In genomic region chr20:36299459-36299858, GRCh38 we compare ENCODE assay signal across 22 cellular contexts. TPM values are rescaled to one million over a fixed set of nuclear protein-coding genes. Genes with fewer than 3 reads are reported as not detected.
A peak's percentile ranks its signal among the peaks of the same experiment; 100 is the strongest.
DNase-seq lines count a peak whose midpoint lies in the region; ATAC-seq, FAIRE-seq and TF ChIP-seq lines count a peak whose summit lies in the region.
"Had no signal": no experiment of that assay in that cellular context is flagged by ENCODE, and none has a peak within 500 bp of the region (broad histone marks: within the 10 kb centered on the region; RNA-seq: fewer than 3 reads in every experiment).

No MANE protein-coding gene starts in this region.

- H3K9me1 ChIP-seq in K562 (ENCODE audit: control insufficient read depth, insufficient read depth, low read length), result no peaks in the 10 kb centered on the region

- no TSS peak for BruUV-seq in K562 (replicated peaks; lab: Mats Ljungman, UMichigan)

- no peaks in the 10 kb centered on the region for H3K4me1 Mint-ChIP-seq in activated CD4-positive, alpha-beta memory T cell treated with anti-CD3 and anti-CD28 coated beads, Interleukin-2, amount 10 ng/mL, durations not matched to agents 7 days and 5 days
- H3K4me1 Mint-ChIP-seq in activated CD4-positive, alpha-beta memory T cell treated with anti-CD3 and anti-CD28 coated beads for 36 hours (ENCODE audit: low read depth), result no peaks in the 10 kb centered on the region
- H3K4me1 Mint-ChIP-seq in osteocyte (ENCODE audit: unreplicated experiment), result no peaks in the 10 kb centered on the region
- H3K4me1 Mint-ChIP-seq in nephron progenitor cell, result no peaks in the 10 kb centered on the region
- H3K4me1 Mint-ChIP-seq: CD4-positive, CD25-positive, alpha-beta regulatory T cell had no signal

- in situ Hi-C loops in K562 (cut with MboI), result no loop called here

- H2AFZ ChIP-seq in K562 (ENCODE audit: low read depth, low read length), result no peak overlapping the region

- DNase-seq in activated CD4-positive, alpha-beta memory T cell treated with anti-CD3 and anti-CD28 coated beads, Interleukin-2, amount 10 ng/mL, durations not matched to agents 7 days and 5 days, result peak; percentile 6
- no peak for DNase-seq in activated CD4-positive, alpha-beta memory T cell treated with anti-CD3 and anti-CD28 coated beads for 36 hours
- DNase-seq in K562 (ENCODE audit: extremely low read depth in 1 of 4, low spot score in 3 of 4), result no peak
- peak; percentile 48 for DNase-seq in osteocyte (ENCODE audit: extremely low spot score, unreplicated experiment)
- DNase-seq in nephron progenitor cell, result no peak
- DNase-seq: Caco-2; CD4-positive, CD25-positive, alpha-beta regulatory T cell; DMS79; EL; GDM1; GOT3; H7; HCEC 1CT had no signal

- no peak for ATAC-seq in K562
- ATAC-seq in HG02571 (IDR thresholded peaks at IDR 0.05; ENCODE audit: unreplicated experiment), result no peak
- ATAC-seq: CD8-positive, alpha-beta T cell had no signal

- H3K27me3 ChIP-seq in K562 (ENCODE audit: control insufficient read depth in 2 of 2, insufficient read depth in 2 of 2, low read length in 2 of 2), result peaks cover 8 to 46% of the 10 kb centered on the region in 2 experiments; a peak in 3 of 5 replicates

- no peak overlapping the region for H3K27ac ChIP-seq in K562 (ENCODE audit: extremely low read depth, low read depth, low read length)
- H3K27ac ChIP-seq: 22Rv1, BLaER1, C4-2B had no signal

- no peaks in the 10 kb centered on the region; the same call in 1 of the 2 replicates for H4K20me1 ChIP-seq in K562 (replicated peaks; ENCODE audit: control insufficient read depth, insufficient read depth, low read length)
- H4K20me1 ChIP-seq: BLaER1 had no signal

- intact Hi-C loops in activated CD4-positive, alpha-beta memory T cell treated with anti-CD3 and anti-CD28 coated beads for 36 hours (cut with micrococcal nuclease), result no loop called here
- intact Hi-C loops in K562 (cut with micrococcal nuclease), result no loop called here

- H3K36me3 ChIP-seq in K562 (ENCODE audit: control insufficient read depth, insufficient read depth, low read length), result no peaks in the 10 kb centered on the region
- H3K36me3 ChIP-seq: BLaER1 had no signal

- no peaks in the 10 kb centered on the region for H3K4me1 ChIP-seq in K562 (replicated peaks in 1 of 2; ENCODE audit: control insufficient read depth in 2 of 2, insufficient read depth in 2 of 2, low read length in 2 of 2)
- H3K4me1 ChIP-seq: BLaER1, Caco-2 had no signal

- 3% methylated on average over 4 of the region's 4 CpGs for WGBS in K562 (ENCODE audit: insufficient coverage, low coverage, missing lambda C conversion rate)

- H3K4me3 ChIP-seq in K562, result no peak overlapping the region
- H3K4me3 ChIP-seq: BLaER1 had no signal

- no peak overlapping the region for H3K4me2 ChIP-seq in K562 (ENCODE audit: insufficient read depth, low read length)
- H3K4me2 ChIP-seq: BLaER1 had no signal

- TF ChIP-seq POLR2A in K562 (conservative IDR thresholded peaks at IDR 0.05), result no peak

- H3K9ac ChIP-seq in K562 (ENCODE audit: insufficient read depth in 1 of 2, low read depth in 2 of 2, low read length in 2 of 2), result no peak overlapping the region
- H3K9ac ChIP-seq: BLaER1 had no signal

- H3K27me3 Mint-ChIP-seq in activated CD4-positive, alpha-beta memory T cell treated with anti-CD3 and anti-CD28 coated beads, Interleukin-2, amount 10 ng/mL, durations not matched to agents 7 days and 5 days, result peaks cover 37% of the 10 kb centered on the region
- H3K27me3 Mint-ChIP-seq in activated CD4-positive, alpha-beta memory T cell treated with anti-CD3 and anti-CD28 coated beads for 36 hours, result peaks cover 43% of the 10 kb centered on the region
- H3K27me3 Mint-ChIP-seq in osteocyte (ENCODE audit: unreplicated experiment), result peaks cover 83% of the 10 kb centered on the region
- peaks cover 95% of the 10 kb centered on the region for H3K27me3 Mint-ChIP-seq in nephron progenitor cell (ENCODE audit: low read depth, poor library complexity)

- POLR2A ChIA-PET in activated CD4-positive, alpha-beta memory T cell treated with anti-CD3 and anti-CD28 coated beads, Interleukin-2, amount 10 ng/mL, durations not matched to agents 7 days and 5 days (lab: Charles Lee), result no interaction called here
- POLR2A ChIA-PET in activated CD4-positive, alpha-beta memory T cell treated with anti-CD3 and anti-CD28 coated beads for 36 hours (lab: Charles Lee), result no interaction called here
- POLR2A ChIA-PET in K562 (lab: Yijun Ruan, JAX), result interaction anchor here (0.6 kb wide), 1 partner anchor 331 kb away, joined by 4 read pairs; the partner anchor contains the start of gene CNBD2

- H3K4me3 Mint-ChIP-seq in activated CD4-positive, alpha-beta memory T cell treated with anti-CD3 and anti-CD28 coated beads, Interleukin-2, amount 10 ng/mL, durations not matched to agents 7 days and 5 days, result no peak overlapping the region
- no peak overlapping the region for H3K4me3 Mint-ChIP-seq in activated CD4-positive, alpha-beta memory T cell treated with anti-CD3 and anti-CD28 coated beads for 36 hours
- no peak overlapping the region for H3K4me3 Mint-ChIP-seq in osteocyte (ENCODE audit: unreplicated experiment)
- H3K4me3 Mint-ChIP-seq in nephron progenitor cell, result no peak overlapping the region
- H3K4me3 Mint-ChIP-seq: B cell; CD4-positive, CD25-positive, alpha-beta regulatory T cell; CD8-positive, alpha-beta T cell had no signal

- H3K79me2 ChIP-seq in K562 (ENCODE audit: control insufficient read depth, insufficient read depth, low read length), result no peaks in the 10 kb centered on the region

- TF ChIP-seq RAD21 in K562 (CRISPR knock-in tag; conservative IDR thresholded peaks at IDR 0.05 in 1 of 2, IDR thresholded peaks at IDR 0.05 in 1 of 2), result no peak

- no peak for TF ChIP-seq EP300 in K562 (IDR thresholded peaks at IDR 0.05; ENCODE audit: low read length)

- no peaks in the 10 kb centered on the region for H3K9me3 Mint-ChIP-seq in activated CD4-positive, alpha-beta memory T cell treated with anti-CD3 and anti-CD28 coated beads, Interleukin-2, amount 10 ng/mL, durations not matched to agents 7 days and 5 days
- no peaks in the 10 kb centered on the region for H3K9me3 Mint-ChIP-seq in activated CD4-positive, alpha-beta memory T cell treated with anti-CD3 and anti-CD28 coated beads for 36 hours
- H3K9me3 Mint-ChIP-seq in osteocyte (ENCODE audit: unreplicated experiment), result no peaks in the 10 kb centered on the region
- no peaks in the 10 kb centered on the region for H3K9me3 Mint-ChIP-seq in nephron progenitor cell
- H3K9me3 Mint-ChIP-seq: CD4-positive, CD25-positive, alpha-beta regulatory T cell; CD8-positive, alpha-beta T cell had no signal

- no peak overlapping the region for H3K27ac Mint-ChIP-seq in activated CD4-positive, alpha-beta memory T cell treated with anti-CD3 and anti-CD28 coated beads, Interleukin-2, amount 10 ng/mL, durations not matched to agents 7 days and 5 days
- no peak overlapping the region for H3K27ac Mint-ChIP-seq in activated CD4-positive, alpha-beta memory T cell treated with anti-CD3 and anti-CD28 coated beads for 36 hours
- H3K27ac Mint-ChIP-seq in osteocyte (ENCODE audit: unreplicated experiment), result no peak overlapping the region
- no peak overlapping the region for H3K27ac Mint-ChIP-seq in nephron progenitor cell
- H3K27ac Mint-ChIP-seq: B cell; CD4-positive, CD25-positive, alpha-beta regulatory T cell; CD8-positive, alpha-beta T cell had no signal

- TF ChIP-seq CTCF in K562 (IDR thresholded peaks at IDR 0.05 in 2 of 3, conservative IDR thresholded peaks at IDR 0.05 in 1 of 3; ENCODE audit: insufficient read depth in 2 of 3, low read depth in 1 of 3, low read length in 3 of 3), result no peak
- TF ChIP-seq CTCF in osteocyte (IDR thresholded peaks at IDR 0.05), result no peak
- TF ChIP-seq CTCF in nephron progenitor cell (IDR thresholded peaks at IDR 0.05), result no peak

- CTCF ChIA-PET in activated CD4-positive, alpha-beta memory T cell treated with anti-CD3 and anti-CD28 coated beads, Interleukin-2, amount 10 ng/mL, durations not matched to agents 7 days and 5 days (lab: Charles Lee), result no interaction called here
- CTCF ChIA-PET in activated CD4-positive, alpha-beta memory T cell treated with anti-CD3 and anti-CD28 coated beads for 36 hours (lab: Charles Lee), result no interaction called here
- CTCF ChIA-PET in K562 (lab: Yijun Ruan, JAX; ENCODE audit: low intra/inter-chr PET ratio), result no interaction called here

- H3K9me3 ChIP-seq in K562 (replicated peaks; ENCODE audit: control insufficient read depth, insufficient read depth, low read depth, low read length), result no peaks in the 10 kb centered on the region
- H3K9me3 ChIP-seq: BLaER1, Caco-2 had no signal

- H3K36me3 Mint-ChIP-seq in activated CD4-positive, alpha-beta memory T cell treated with anti-CD3 and anti-CD28 coated beads, Interleukin-2, amount 10 ng/mL, durations not matched to agents 7 days and 5 days (ENCODE audit: low read depth), result no peaks in the 10 kb centered on the region
- H3K36me3 Mint-ChIP-seq in activated CD4-positive, alpha-beta memory T cell treated with anti-CD3 and anti-CD28 coated beads for 36 hours, result no peaks in the 10 kb centered on the region
- no peaks in the 10 kb centered on the region for H3K36me3 Mint-ChIP-seq in osteocyte (ENCODE audit: unreplicated experiment)
- H3K36me3 Mint-ChIP-seq in nephron progenitor cell (ENCODE audit: low read depth), result no peaks in the 10 kb centered on the region
- H3K36me3 Mint-ChIP-seq: CD4-positive, CD25-positive, alpha-beta regulatory T cell; CD8-positive, alpha-beta T cell had no signal

- no peak for FAIRE-seq in K562 (lab: Jason Lieb, UNC)
- FAIRE-seq: A204.1, GM12891, GM18507 had no signal

RNA-seq across cellular contexts. Expression of gene DLGAP4, which starts 6.7 kb away (rescaled TPM):
- 10 to 100 TPM; 40.2 to 44.2 TPM for total RNA-seq in activated CD4-positive, alpha-beta memory T cell treated with anti-CD3 and anti-CD28 coated beads, Interleukin-2, amount 10 ng/mL, durations not matched to agents 7 days and 5 days
- 10 to 100 TPM; 18.5 to 18.8 TPM for total RNA-seq in activated CD4-positive, alpha-beta memory T cell treated with anti-CD3 and anti-CD28 coated beads for 36 hours
- total RNA-seq in K562 (2011; cell fraction: chromatin; rRNA removed; ENCODE audit: low replicate concordance), result 20.3 and 54.2 TPM in 2 replicates
- total RNA-seq in K562 (2011; cell fraction: nucleolus; rRNA removed), result 27.4 and 30.0 TPM in 2 replicates
- 33.4 and 54.4 TPM in 2 replicates for total RNA-seq in K562 (2011; cell fraction: nucleoplasm; rRNA removed)
- 4.5 and 9.9 TPM in 2 replicates for total RNA-seq in K562 (2014; rRNA removed)
- 2.3 and 3.2 TPM in 2 replicates for total RNA-seq in K562 (2014; rRNA removed; fragmentation: Illumina TruSeq; extraction: Trizol)
- 4.5 and 6.8 TPM in 2 replicates for total RNA-seq in K562 (2015; rRNA removed; fragmentation: Illumina TruSeq; extraction: Trizol)
- total RNA-seq in K562 (2021), result 26.1 and 34.1 TPM in 2 replicates
- polyA plus RNA-seq in K562 (2011; rRNA removed), result 3.1 and 6.5 TPM in 2 replicates
- polyA plus RNA-seq in K562 (2011; cell fraction: cytosol; rRNA removed), result 9.9 and 17.6 TPM in 2 replicates
- 20.7 and 29.9 TPM in 2 replicates for polyA plus RNA-seq in K562 (2011; cell fraction: nucleus; rRNA removed)
- 16.7 and 28.3 TPM in 2 replicates for polyA plus RNA-seq in K562 (2012)
- polyA plus RNA-seq in K562 (2014; fragmentation: Illumina TruSeq; extraction: Trizol), result 22.3 and 30.8 TPM in 2 replicates
- under 1 TPM; 0.31 to 0.74 TPM for polyA plus RNA-seq in K562 (2014; fragmentation: Nextera tagmentation; extraction: Ambion mirVana)
- 9.5 and 11.9 TPM in 2 replicates for polyA plus RNA-seq in K562 (2014; rRNA removed)
- polyA minus RNA-seq in K562 (2011; rRNA and poly(A)+ RNA removed), result 4.4 and 5.6 TPM in 2 replicates
- polyA minus RNA-seq in K562 (2011; cell fraction: cytosol; rRNA and poly(A)+ RNA removed), result 24.3 and 33.7 TPM in 2 replicates
- polyA minus RNA-seq in K562 (2011; cell fraction: nucleus; rRNA and poly(A)+ RNA removed), result 7.7 and 10.9 TPM in 2 replicates
- 125 and 134 TPM in 2 replicates for total RNA-seq in osteocyte

Comparison
In these comparisons a context has a peak if more than half of its experiments do, and no peak if none do; other contexts are left out.
1. DNase-seq: peak in activated CD4-positive, alpha-beta memory T cell treated with anti-CD3 and anti-CD28 coated beads, Interleukin-2, amount 10 ng/mL, durations not matched to agents 7 days and 5 days (single experiment) and osteocyte (single experiment); none in activated CD4-positive, alpha-beta memory T cell treated with anti-CD3 and anti-CD28 coated beads for 36 hours (single experiment), K562 (0 of 4) and nephron progenitor cell (single experiment).